Comparison of ENCODE assay signal across 11 cellular contexts in genomic region chr16:3007957-3008748, GRCh38. TPM values are rescaled to one million over a fixed set of nuclear protein-coding genes. Genes with fewer than 3 reads are reported as not detected.
A peak's percentile ranks its signal among the peaks of the same experiment; 100 is the strongest.
DNase-seq lines count a peak whose midpoint lies in the region; ATAC-seq, FAIRE-seq and TF ChIP-seq lines count a peak whose summit lies in the region.
"Had no signal": no experiment of that assay in that cellular context is flagged by ENCODE, and none has a peak within 500 bp of the region (broad histone marks: within the 10 kb centered on the region; RNA-seq: fewer than 3 reads in every experiment).

No MANE protein-coding gene starts in this region.

- TF ChIP-seq EP300 in HepG2 (IDR thresholded peaks at IDR 0.05; ENCODE audit: low read depth in 2 of 2, low read length in 2 of 2): no peak
- no peak for TF ChIP-seq EP300 in HepG2 (CRISPR knock-in tag; IDR thresholded peaks at IDR 0.05; ENCODE audit: borderline replicate concordance)

- in situ Hi-C loops in HepG2 (cut with HindIII; ENCODE audit: extremely low pct_ligation_motif_present, low pct_unique_long_range_greater_than_20kb): no loop called here

- intact Hi-C loops in activated CD4-positive, alpha-beta memory T cell treated with anti-CD3 and anti-CD28 coated beads for 36 hours (cut with micrococcal nuclease): no loop called here
- intact Hi-C loops in HepG2 (cut with micrococcal nuclease; ENCODE audit: unreplicated experiment): no loop called here

- peak overlapping the region; percentile 3; the same call in 1 of the 2 replicates for H3K9ac ChIP-seq in BLaER1
- H3K9ac ChIP-seq in HepG2 (ENCODE audit: insufficient read depth, low read depth, low read length): peak overlapping the region; percentile 59
- H3K9ac ChIP-seq in Karpas-422 (ENCODE audit: low read length): no peak overlapping the region

- H2AFZ ChIP-seq in HepG2 (ENCODE audit: low read length): no peak overlapping the region
- H2AFZ ChIP-seq in Karpas-422 (ENCODE audit: low read length): no peak overlapping the region

- FAIRE-seq in HepG2 (lab: Jason Lieb, UNC): no peak

- H3K27ac ChIP-seq in BLaER1 (peak overlapping the region; percentile 35; the same call in 1 of the 2 replicates), HEK293 (ENCODE audit: extremely low read depth, low read depth, low read length) (no peak overlapping the region), HepG2 (ENCODE audit: extremely low read length, insufficient read depth, low read length) (peak overlapping the region; percentile 84), Karpas-422 (ENCODE audit: low read length) (no peak overlapping the region)

- no peaks in the 10 kb centered on the region for H3K9me3 Mint-ChIP-seq in activated CD4-positive, alpha-beta memory T cell treated with anti-CD3 and anti-CD28 coated beads for 36 hours

- H3K36me3 Mint-ChIP-seq in activated CD4-positive, alpha-beta memory T cell treated with anti-CD3 and anti-CD28 coated beads for 36 hours: no peaks in the 10 kb centered on the region

- ATAC-seq in HepG2 (no peak), HG02970 (IDR thresholded peaks at IDR 0.05; ENCODE audit: low FRiP score, unreplicated experiment) (no peak), GM19452 (IDR thresholded peaks at IDR 0.05; ENCODE audit: unreplicated experiment) (no peak)

- H3K4me3 ChIP-seq in BLaER1: peak overlapping the region; percentile 50
- no peak overlapping the region for H3K4me3 ChIP-seq in HEK293 (ENCODE audit: low read depth, low read length)
- H3K4me3 ChIP-seq in HepG2 (replicated peaks in 1 of 3; ENCODE audit: insufficient read depth in 1 of 3, low read depth in 2 of 3, low read length in 3 of 3): peak overlapping the region in 1 of 3 experiments; percentile 59; a peak in 2 of 6 replicates
- H3K4me3 ChIP-seq in Karpas-422 (ENCODE audit: low read length): no peak overlapping the region

- H3K9me2 ChIP-seq in Karpas-422 (replicated peaks; ENCODE audit: insufficient read depth, low read length): no peaks in the 10 kb centered on the region

- H3K4me1 Mint-ChIP-seq in activated CD4-positive, alpha-beta memory T cell treated with anti-CD3 and anti-CD28 coated beads for 36 hours (ENCODE audit: low read depth): peaks cover 26% of the 10 kb centered on the region

- BruUV-seq in HepG2 (replicated peaks; lab: Mats Ljungman, UMichigan): no TSS peak

- no peaks in the 10 kb centered on the region for H3K36me3 ChIP-seq in BLaER1
- H3K36me3 ChIP-seq in HEK293 (ENCODE audit: control insufficient read depth in 2 of 2, insufficient read depth in 1 of 2, low read length in 2 of 2): no peaks in the 10 kb centered on the region
- no peaks in the 10 kb centered on the region for H3K36me3 ChIP-seq in HepG2 (replicated peaks in 1 of 2; ENCODE audit: control insufficient read depth in 1 of 2, insufficient read depth in 2 of 2, low read length in 2 of 2)
- no peaks in the 10 kb centered on the region for H3K36me3 ChIP-seq in Karpas-422 (ENCODE audit: insufficient read depth, low read length)

- H3K79me2 ChIP-seq in HepG2 (ENCODE audit: insufficient read depth, low read length): no peaks in the 10 kb centered on the region
- no peaks in the 10 kb centered on the region for H3K79me2 ChIP-seq in Karpas-422 (ENCODE audit: low read length)

- H3K27me3 Mint-ChIP-seq in activated CD4-positive, alpha-beta memory T cell treated with anti-CD3 and anti-CD28 coated beads for 36 hours: peaks cover 8% of the 10 kb centered on the region

- H3K9me3 ChIP-seq in BLaER1 (no peaks in the 10 kb centered on the region), HEK293 (ENCODE audit: control insufficient read depth, insufficient read depth, low read depth, low read length) (no peaks in the 10 kb centered on the region), HepG2 (ENCODE audit: low read length) (no peaks in the 10 kb centered on the region), Karpas-422 (ENCODE audit: low read length) (no peaks in the 10 kb centered on the region)

- WGBS in HepG2 (ENCODE audit: low lambda C conversion rate): 59% methylated on average over 10 of the region's 17 CpGs

- TF ChIP-seq CTCF in HEK293 (tag by site-specific recombination; IDR thresholded peaks at IDR 0.05): no peak
- no peak for TF ChIP-seq CTCF in HepG2 (CRISPR knock-in tag; IDR thresholded peaks at IDR 0.05)

- no peak for TF ChIP-seq POLR2A in HepG2 (IDR thresholded peaks at IDR 0.05; ENCODE audit: insufficient read depth in 1 of 2, low read depth in 2 of 2, low read length in 2 of 2)

- CTCF ChIA-PET in HEK293 (lab: Yijun Ruan, JAX): interaction anchor here (0.6 to 9.6 kb wide), 2 partner anchors 23 to 109 kb away, joined by 3 to 149 read pairs; no protein-coding TSS in a partner anchor
- CTCF ChIA-PET in activated CD4-positive, alpha-beta memory T cell treated with anti-CD3 and anti-CD28 coated beads for 36 hours (lab: Charles Lee): interaction anchor here (1.1 to 14.6 kb wide), 4 partner anchors 18 to 121 kb away, joined by 3 to 412 read pairs (median 6); partner anchors contain the start of genes CLDN6, HCFC1R1, THOC6 and TNFRSF12A
- CTCF ChIA-PET in HepG2 (lab: Yijun Ruan, JAX; ENCODE audit: low intra/inter-chr PET ratio, low total read pairs): no interaction called here

- no peak overlapping the region for H3K27ac Mint-ChIP-seq in activated CD4-positive, alpha-beta memory T cell treated with anti-CD3 and anti-CD28 coated beads for 36 hours

- no peak for TF ChIP-seq RAD21 in HepG2 (CRISPR knock-in tag; IDR thresholded peaks at IDR 0.05)

- H4K20me1 ChIP-seq in BLaER1 (peaks cover 5% of the 10 kb centered on the region; the same call in 1 of the 2 replicates), HepG2 (ENCODE audit: insufficient read depth, low read length) (no peaks in the 10 kb centered on the region), Karpas-422 (ENCODE audit: insufficient read depth, low read depth, low read length) (no peaks in the 10 kb centered on the region)

- H3K27me3 ChIP-seq in BLaER1 (peaks cover 84% of the 10 kb centered on the region), HepG2 (ENCODE audit: control insufficient read depth in 1 of 2, insufficient read depth in 2 of 2, low read length in 2 of 2) (peaks cover 4 to 16% of the 10 kb centered on the region in 2 experiments; a peak in 4 of 5 replicates), Karpas-422 (ENCODE audit: low read length) (no peaks in the 10 kb centered on the region)

- no peak overlapping the region for H3K4me3 Mint-ChIP-seq in activated CD4-positive, alpha-beta memory T cell treated with anti-CD3 and anti-CD28 coated beads for 36 hours

- POLR2A ChIA-PET in HEK293 (lab: Yijun Ruan, JAX) (interaction anchor here (12.4 kb wide), 1 partner anchor 15 kb away, joined by 247 read pairs; the partner anchor contains the start of genes CLDN6, HCFC1R1, THOC6 and TNFRSF12A), HepG2 (lab: Yijun Ruan, JAX) (interaction anchor here (0.8 to 14.2 kb wide), 4 partner anchors 15 to 125 kb away, joined by 3 to 750 read pairs (median 4); partner anchors contain the start of genes CLDN6, FLYWCH2, HCFC1R1 and THOC6)
- POLR2A ChIA-PET in activated CD4-positive, alpha-beta memory T cell treated with anti-CD3 and anti-CD28 coated beads for 36 hours (lab: Charles Lee): interaction anchor here (1.1 kb wide), 1 partner anchor 11 kb away, joined by 3 read pairs; no protein-coding TSS in a partner anchor

- peaks cover 44% of the 10 kb centered on the region for H3K4me1 ChIP-seq in BLaER1
- no peaks in the 10 kb centered on the region; the same call in 1 of the 2 replicates for H3K4me1 ChIP-seq in HEK293 (ENCODE audit: control insufficient read depth, insufficient read depth, low read length)
- H3K4me1 ChIP-seq in HepG2 (ENCODE audit: insufficient read depth, low read length): peaks cover 81% of the 10 kb centered on the region
- peaks cover 3% of the 10 kb centered on the region for H3K4me1 ChIP-seq in Karpas-422 (ENCODE audit: low read length)

- peak; percentile 29 for DNase-seq in activated CD4-positive, alpha-beta memory T cell treated with anti-CD3 and anti-CD28 coated beads for 36 hours
- DNase-seq in HepG2 (ENCODE audit: low spot score): no peak
- DNase-seq in T1000 (lab: John Stamatoyannopoulos, UW): no peak
- no peak for DNase-seq in Karpas-422
- DNase-seq: DMS79 treated with DMSO at 0.1 percent for 48 hours had no signal

- H3K4me2 ChIP-seq in BLaER1: peak overlapping the region; percentile 98
- peak overlapping the region; percentile 68 for H3K4me2 ChIP-seq in HepG2 (ENCODE audit: low read depth, low read length)
- H3K4me2 ChIP-seq in Karpas-422 (ENCODE audit: low read depth, low read length, poor library complexity, severe bottlenecking): no peak overlapping the region

RNA-seq across cellular contexts. Expression of gene CLDN9, which starts 4.6 kb away (rescaled TPM):
- not detected for total RNA-seq in activated CD4-positive, alpha-beta memory T cell treated with anti-CD3 and anti-CD28 coated beads for 36 hours
- 0.08 and 0.15 TPM in 2 replicates for total RNA-seq in HepG2 (2016; rRNA removed; fragmentation: Illumina TruSeq; extraction: Trizol)
- not detected in 2 replicates for total RNA-seq in HepG2 (2016; cell fraction: cytosol; rRNA removed; fragmentation: Illumina TruSeq; extraction: Trizol; ENCODE audit: low read depth)
- total RNA-seq in HepG2 (2016; cell fraction: insoluble cytoplasmic fraction; rRNA removed; fragmentation: Illumina TruSeq; extraction: Trizol): 0.09 and 0.11 TPM in 2 replicates
- total RNA-seq in HepG2 (2016; cell fraction: membrane; rRNA removed; fragmentation: Illumina TruSeq; extraction: Trizol): 0.09 and 0.14 TPM in 2 replicates
- total RNA-seq in HepG2 (2016; cell fraction: nucleus; rRNA removed; fragmentation: Illumina TruSeq; extraction: Trizol): not detected in 2 replicates
- polyA plus RNA-seq in HepG2 (2011; rRNA removed): 0.26 and 0.48 TPM in 2 replicates
- polyA plus RNA-seq in HepG2 (2011; cell fraction: cytosol; rRNA removed): 0.26 and 0.52 TPM in 2 replicates
- 2.1 and 2.4 TPM in 2 replicates for polyA plus RNA-seq in HepG2 (2011; cell fraction: nucleus; rRNA removed)
- polyA plus RNA-seq in HepG2 (2012): 0.32 and 0.53 TPM in 2 replicates
- 0.08 and 0.20 TPM in 2 replicates for polyA plus RNA-seq in HepG2 (2016; cell fraction: cytosol; fragmentation: Illumina TruSeq; extraction: Trizol; ENCODE audit: low read depth)
- polyA plus RNA-seq in HepG2 (2016; cell fraction: insoluble cytoplasmic fraction; fragmentation: Illumina TruSeq; extraction: Trizol; ENCODE audit: low read depth): 0.15 and 0.17 TPM in 2 replicates
- 0.15 TPM in 1 of 2 replicates, not detected in the other for polyA plus RNA-seq in HepG2 (2016; cell fraction: membrane; fragmentation: Illumina TruSeq; extraction: Trizol; ENCODE audit: low read depth)
- polyA plus RNA-seq in HepG2 (2016; cell fraction: nucleus; fragmentation: Illumina TruSeq; extraction: Trizol; ENCODE audit: insufficient read depth, low read depth): 1.1 and 1.3 TPM in 2 replicates
- 0.26 and 1.1 TPM in 2 replicates for polyA minus RNA-seq in HepG2 (2011; rRNA and poly(A)+ RNA removed; ENCODE audit: low replicate concordance)
- polyA minus RNA-seq in HepG2 (2011; cell fraction: cytosol; rRNA and poly(A)+ RNA removed): 0.44 and 0.79 TPM in 2 replicates
- polyA minus RNA-seq in HepG2 (2011; cell fraction: nucleus; rRNA and poly(A)+ RNA removed): 0.77 and 0.99 TPM in 2 replicates
- total RNA-seq in Karpas-422 (2014; rRNA removed; shearing (Covaris generic); ENCODE audit: low replicate concordance): not detected in 2 replicates
- total RNA-seq: LHCN-M2 had no signal

RNA-seq across cellular contexts. Expression of gene CLDN6, which starts 9.8 kb away (rescaled TPM):
- not detected for total RNA-seq in activated CD4-positive, alpha-beta memory T cell treated with anti-CD3 and anti-CD28 coated beads for 36 hours
- 2.7 and 7.6 TPM in 2 replicates for total RNA-seq in HepG2 (2016; rRNA removed; fragmentation: Illumina TruSeq; extraction: Trizol)
- total RNA-seq in HepG2 (2016; cell fraction: cytosol; rRNA removed; fragmentation: Illumina TruSeq; extraction: Trizol; ENCODE audit: low read depth): 1.2 and 1.3 TPM in 2 replicates
- 2.2 and 8.1 TPM in 2 replicates for total RNA-seq in HepG2 (2016; cell fraction: insoluble cytoplasmic fraction; rRNA removed; fragmentation: Illumina TruSeq; extraction: Trizol)
- total RNA-seq in HepG2 (2016; cell fraction: membrane; rRNA removed; fragmentation: Illumina TruSeq; extraction: Trizol): 1.4 and 2.3 TPM in 2 replicates
- total RNA-seq in HepG2 (2016; cell fraction: nucleus; rRNA removed; fragmentation: Illumina TruSeq; extraction: Trizol): 9.3 and 10.1 TPM in 2 replicates
- 5.9 and 10.1 TPM in 2 replicates for polyA plus RNA-seq in HepG2 (2011; rRNA removed)
- 10.2 and 14.5 TPM in 2 replicates for polyA plus RNA-seq in HepG2 (2011; cell fraction: cytosol; rRNA removed)
- polyA plus RNA-seq in HepG2 (2011; cell fraction: nucleus; rRNA removed): 3.6 and 5.9 TPM in 2 replicates
- polyA plus RNA-seq in HepG2 (2012): 5.5 and 7.9 TPM in 2 replicates
- polyA plus RNA-seq in HepG2 (2016; cell fraction: cytosol; fragmentation: Illumina TruSeq; extraction: Trizol; ENCODE audit: low read depth): 2.0 and 2.8 TPM in 2 replicates
- 3.6 and 4.2 TPM in 2 replicates for polyA plus RNA-seq in HepG2 (2016; cell fraction: insoluble cytoplasmic fraction; fragmentation: Illumina TruSeq; extraction: Trizol; ENCODE audit: low read depth)
- polyA plus RNA-seq in HepG2 (2016; cell fraction: membrane; fragmentation: Illumina TruSeq; extraction: Trizol; ENCODE audit: low read depth): 2.8 and 3.7 TPM in 2 replicates
- polyA plus RNA-seq in HepG2 (2016; cell fraction: nucleus; fragmentation: Illumina TruSeq; extraction: Trizol; ENCODE audit: insufficient read depth, low read depth): 22.4 and 25.4 TPM in 2 replicates
- 0.14 and 9.8 TPM in 2 replicates for polyA minus RNA-seq in HepG2 (2011; rRNA and poly(A)+ RNA removed; ENCODE audit: low replicate concordance)
- polyA minus RNA-seq in HepG2 (2011; cell fraction: cytosol; rRNA and poly(A)+ RNA removed): 4.6 and 5.7 TPM in 2 replicates
- polyA minus RNA-seq in HepG2 (2011; cell fraction: nucleus; rRNA and poly(A)+ RNA removed): 1.0 and 1.4 TPM in 2 replicates
- total RNA-seq in Karpas-422 (2014; rRNA removed; shearing (Covaris generic); ENCODE audit: low replicate concordance): not detected in 2 replicates
- total RNA-seq: T-helper 1 cell treated with Interleukin-12 subunit alpha and Interleukin-12 subunit beta and Interleukin-4 antibody, amounts not matched to agents 30 ng/mL and 1 ng/mL, for 36 hours had no signal

RNA-seq across cellular contexts. Expression of gene TNFRSF12A, which starts 12.0 kb away (rescaled TPM):
- total RNA-seq in activated CD4-positive, alpha-beta memory T cell treated with anti-CD3 and anti-CD28 coated beads for 36 hours: 1 to 10 TPM; 6.5 to 8.6 TPM
- total RNA-seq in HepG2 (2016; rRNA removed; fragmentation: Illumina TruSeq; extraction: Trizol): 36.5 and 66.0 TPM in 2 replicates
- total RNA-seq in HepG2 (2016; cell fraction: cytosol; rRNA removed; fragmentation: Illumina TruSeq; extraction: Trizol; ENCODE audit: low read depth): 43.4 and 53.1 TPM in 2 replicates
- total RNA-seq in HepG2 (2016; cell fraction: insoluble cytoplasmic fraction; rRNA removed; fragmentation: Illumina TruSeq; extraction: Trizol): 26.5 and 67.0 TPM in 2 replicates
- 51.6 and 58.5 TPM in 2 replicates for total RNA-seq in HepG2 (2016; cell fraction: membrane; rRNA removed; fragmentation: Illumina TruSeq; extraction: Trizol)
- 52.1 and 57.5 TPM in 2 replicates for total RNA-seq in HepG2 (2016; cell fraction: nucleus; rRNA removed; fragmentation: Illumina TruSeq; extraction: Trizol)
- 61.9 and 118 TPM in 2 replicates for polyA plus RNA-seq in HepG2 (2011; rRNA removed)
- polyA plus RNA-seq in HepG2 (2011; cell fraction: cytosol; rRNA removed): 90.0 and 93.7 TPM in 2 replicates
- 113 and 117 TPM in 2 replicates for polyA plus RNA-seq in HepG2 (2011; cell fraction: nucleus; rRNA removed)
- 29.4 and 57.4 TPM in 2 replicates for polyA plus RNA-seq in HepG2 (2012)
- polyA plus RNA-seq in HepG2 (2016; cell fraction: cytosol; fragmentation: Illumina TruSeq; extraction: Trizol; ENCODE audit: low read depth): 34.4 and 45.6 TPM in 2 replicates
- polyA plus RNA-seq in HepG2 (2016; cell fraction: insoluble cytoplasmic fraction; fragmentation: Illumina TruSeq; extraction: Trizol; ENCODE audit: low read depth): 26.8 and 28.0 TPM in 2 replicates
- 37.1 and 41.1 TPM in 2 replicates for polyA plus RNA-seq in HepG2 (2016; cell fraction: membrane; fragmentation: Illumina TruSeq; extraction: Trizol; ENCODE audit: low read depth)
- polyA plus RNA-seq in HepG2 (2016; cell fraction: nucleus; fragmentation: Illumina TruSeq; extraction: Trizol; ENCODE audit: insufficient read depth, low read depth): 92.9 and 105 TPM in 2 replicates
- 39.1 and 63.9 TPM in 2 replicates for polyA minus RNA-seq in HepG2 (2011; rRNA and poly(A)+ RNA removed; ENCODE audit: low replicate concordance)
- polyA minus RNA-seq in HepG2 (2011; cell fraction: cytosol; rRNA and poly(A)+ RNA removed): 56.5 and 59.2 TPM in 2 replicates
- polyA minus RNA-seq in HepG2 (2011; cell fraction: nucleus; rRNA and poly(A)+ RNA removed): 30.4 and 33.3 TPM in 2 replicates
- 4.9 and 9.4 TPM in 2 replicates for total RNA-seq in Karpas-422 (2014; rRNA removed; shearing (Covaris generic); ENCODE audit: low replicate concordance)

RNA-seq across cellular contexts. Expression of gene HCFC1R1, which starts 15.6 kb away (rescaled TPM):
- total RNA-seq in activated CD4-positive, alpha-beta memory T cell treated with anti-CD3 and anti-CD28 coated beads for 36 hours: 10 to 100 TPM; 31.8 to 32.8 TPM
- 8.3 and 16.1 TPM in 2 replicates for total RNA-seq in HepG2 (2016; rRNA removed; fragmentation: Illumina TruSeq; extraction: Trizol)
- 37.5 and 42.2 TPM in 2 replicates for total RNA-seq in HepG2 (2016; cell fraction: cytosol; rRNA removed; fragmentation: Illumina TruSeq; extraction: Trizol; ENCODE audit: low read depth)
- 13.2 and 13.5 TPM in 2 replicates for total RNA-seq in HepG2 (2016; cell fraction: insoluble cytoplasmic fraction; rRNA removed; fragmentation: Illumina TruSeq; extraction: Trizol)
- 20.6 and 28.5 TPM in 2 replicates for total RNA-seq in HepG2 (2016; cell fraction: membrane; rRNA removed; fragmentation: Illumina TruSeq; extraction: Trizol)
- total RNA-seq in HepG2 (2016; cell fraction: nucleus; rRNA removed; fragmentation: Illumina TruSeq; extraction: Trizol): 8.9 and 10.2 TPM in 2 replicates
- polyA plus RNA-seq in HepG2 (2011; rRNA removed): 13.8 and 18.3 TPM in 2 replicates
- polyA plus RNA-seq in HepG2 (2011; cell fraction: cytosol; rRNA removed): 10.4 and 22.3 TPM in 2 replicates
- polyA plus RNA-seq in HepG2 (2011; cell fraction: nucleus; rRNA removed): 15.6 and 17.0 TPM in 2 replicates
- polyA plus RNA-seq in HepG2 (2012): 21.9 and 22.5 TPM in 2 replicates
- polyA plus RNA-seq in HepG2 (2016; cell fraction: cytosol; fragmentation: Illumina TruSeq; extraction: Trizol; ENCODE audit: low read depth): 78.3 and 82.9 TPM in 2 replicates
- 22.8 and 27.5 TPM in 2 replicates for polyA plus RNA-seq in HepG2 (2016; cell fraction: insoluble cytoplasmic fraction; fragmentation: Illumina TruSeq; extraction: Trizol; ENCODE audit: low read depth)
- polyA plus RNA-seq in HepG2 (2016; cell fraction: membrane; fragmentation: Illumina TruSeq; extraction: Trizol; ENCODE audit: low read depth): 50.2 and 52.2 TPM in 2 replicates
- polyA plus RNA-seq in HepG2 (2016; cell fraction: nucleus; fragmentation: Illumina TruSeq; extraction: Trizol; ENCODE audit: insufficient read depth, low read depth): 27.0 and 28.5 TPM in 2 replicates
- 10.3 and 23.2 TPM in 2 replicates for polyA minus RNA-seq in HepG2 (2011; rRNA and poly(A)+ RNA removed; ENCODE audit: low replicate concordance)
- 8.5 and 9.0 TPM in 2 replicates for polyA minus RNA-seq in HepG2 (2011; cell fraction: cytosol; rRNA and poly(A)+ RNA removed)
- 1.9 and 2.8 TPM in 2 replicates for polyA minus RNA-seq in HepG2 (2011; cell fraction: nucleus; rRNA and poly(A)+ RNA removed)
- 51.7 and 67.8 TPM in 2 replicates for total RNA-seq in Karpas-422 (2014; rRNA removed; shearing (Covaris generic); ENCODE audit: low replicate concordance)

RNA-seq across cellular contexts. Expression of gene THOC6, which starts 15.7 kb away (rescaled TPM):
- total RNA-seq in activated CD4-positive, alpha-beta memory T cell treated with anti-CD3 and anti-CD28 coated beads for 36 hours: 10 to 100 TPM; 41.2 to 42.7 TPM
- total RNA-seq in HepG2 (2016; rRNA removed; fragmentation: Illumina TruSeq; extraction: Trizol): 37.0 TPM in 2 replicates
- total RNA-seq in HepG2 (2016; cell fraction: cytosol; rRNA removed; fragmentation: Illumina TruSeq; extraction: Trizol; ENCODE audit: low read depth): 28.6 and 34.8 TPM in 2 replicates
- total RNA-seq in HepG2 (2016; cell fraction: insoluble cytoplasmic fraction; rRNA removed; fragmentation: Illumina TruSeq; extraction: Trizol): 32.0 and 40.9 TPM in 2 replicates
- 37.8 and 51.5 TPM in 2 replicates for total RNA-seq in HepG2 (2016; cell fraction: membrane; rRNA removed; fragmentation: Illumina TruSeq; extraction: Trizol)
- total RNA-seq in HepG2 (2016; cell fraction: nucleus; rRNA removed; fragmentation: Illumina TruSeq; extraction: Trizol): 22.9 TPM in 2 replicates
- 32.1 and 33.5 TPM in 2 replicates for polyA plus RNA-seq in HepG2 (2011; rRNA removed)
- 25.6 and 35.3 TPM in 2 replicates for polyA plus RNA-seq in HepG2 (2011; cell fraction: cytosol; rRNA removed)
- 116 and 131 TPM in 2 replicates for polyA plus RNA-seq in HepG2 (2011; cell fraction: nucleus; rRNA removed)
- 28.1 and 32.9 TPM in 2 replicates for polyA plus RNA-seq in HepG2 (2012)
- 33.8 and 44.7 TPM in 2 replicates for polyA plus RNA-seq in HepG2 (2016; cell fraction: cytosol; fragmentation: Illumina TruSeq; extraction: Trizol; ENCODE audit: low read depth)
- polyA plus RNA-seq in HepG2 (2016; cell fraction: insoluble cytoplasmic fraction; fragmentation: Illumina TruSeq; extraction: Trizol; ENCODE audit: low read depth): 43.4 and 44.7 TPM in 2 replicates
- 37.0 and 50.8 TPM in 2 replicates for polyA plus RNA-seq in HepG2 (2016; cell fraction: membrane; fragmentation: Illumina TruSeq; extraction: Trizol; ENCODE audit: low read depth)
- polyA plus RNA-seq in HepG2 (2016; cell fraction: nucleus; fragmentation: Illumina TruSeq; extraction: Trizol; ENCODE audit: insufficient read depth, low read depth): 55.2 and 56.2 TPM in 2 replicates
- 39.0 and 64.3 TPM in 2 replicates for polyA minus RNA-seq in HepG2 (2011; rRNA and poly(A)+ RNA removed; ENCODE audit: low replicate concordance)
- 13.7 and 16.5 TPM in 2 replicates for polyA minus RNA-seq in HepG2 (2011; cell fraction: cytosol; rRNA and poly(A)+ RNA removed)
- 23.3 and 24.7 TPM in 2 replicates for polyA minus RNA-seq in HepG2 (2011; cell fraction: nucleus; rRNA and poly(A)+ RNA removed)
- total RNA-seq in Karpas-422 (2014; rRNA removed; shearing (Covaris generic); ENCODE audit: low replicate concordance): 20.0 and 35.8 TPM in 2 replicates

Comparison
In these comparisons a context has a peak if more than half of its experiments do, and no peak if none do; other contexts are left out.
1. H3K27ac ChIP-seq: peak in BLaER1 (single experiment) and HepG2 (single experiment); none in HEK293 (single experiment) and Karpas-422 (single experiment).